1 cellular context compared by ENCODE assay signal in the genomic region with DNA sequence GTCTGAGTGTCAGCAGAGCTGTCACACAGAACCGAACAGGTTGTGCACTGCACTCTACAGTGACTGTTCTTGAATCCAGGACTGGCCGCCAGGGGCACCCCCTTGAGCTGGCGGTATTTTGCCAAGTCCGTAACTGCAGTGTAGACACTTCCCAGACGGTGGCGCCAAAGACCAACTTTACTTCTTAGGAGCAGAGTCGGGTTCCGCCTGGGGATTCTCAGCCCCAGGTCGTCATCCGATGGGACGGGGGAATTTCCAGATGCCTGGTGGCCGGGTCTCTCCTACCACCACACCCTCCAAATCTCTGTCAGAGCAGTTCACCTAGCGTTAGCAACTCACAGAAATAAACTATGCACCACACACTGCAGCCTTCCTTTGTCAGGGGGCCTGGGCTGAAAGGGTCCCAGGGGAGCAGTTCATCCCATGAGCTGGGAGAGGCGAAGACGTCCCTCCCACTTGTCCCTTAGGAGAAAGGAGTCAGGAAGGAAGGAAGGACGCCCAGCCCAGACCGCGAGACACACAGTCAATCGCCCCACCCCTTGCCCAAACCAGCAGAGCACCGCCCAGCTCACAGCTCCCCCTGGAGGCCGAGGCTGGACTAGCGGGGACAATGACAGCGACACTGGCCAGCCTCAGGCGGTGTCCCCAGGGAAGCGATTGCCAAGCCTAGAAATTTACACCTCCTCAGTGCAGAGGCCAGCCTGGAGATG.
TF ChIP-seq lines count a peak whose summit lies in the region.

No MANE protein-coding gene starts in this region.

TF ChIP-seq in GM12878, 131 proteins besides CTCF, POLR2A, EP300 and RAD21 (continued from another document and continues in another):
- TF ChIP-seq, protein P1, sequence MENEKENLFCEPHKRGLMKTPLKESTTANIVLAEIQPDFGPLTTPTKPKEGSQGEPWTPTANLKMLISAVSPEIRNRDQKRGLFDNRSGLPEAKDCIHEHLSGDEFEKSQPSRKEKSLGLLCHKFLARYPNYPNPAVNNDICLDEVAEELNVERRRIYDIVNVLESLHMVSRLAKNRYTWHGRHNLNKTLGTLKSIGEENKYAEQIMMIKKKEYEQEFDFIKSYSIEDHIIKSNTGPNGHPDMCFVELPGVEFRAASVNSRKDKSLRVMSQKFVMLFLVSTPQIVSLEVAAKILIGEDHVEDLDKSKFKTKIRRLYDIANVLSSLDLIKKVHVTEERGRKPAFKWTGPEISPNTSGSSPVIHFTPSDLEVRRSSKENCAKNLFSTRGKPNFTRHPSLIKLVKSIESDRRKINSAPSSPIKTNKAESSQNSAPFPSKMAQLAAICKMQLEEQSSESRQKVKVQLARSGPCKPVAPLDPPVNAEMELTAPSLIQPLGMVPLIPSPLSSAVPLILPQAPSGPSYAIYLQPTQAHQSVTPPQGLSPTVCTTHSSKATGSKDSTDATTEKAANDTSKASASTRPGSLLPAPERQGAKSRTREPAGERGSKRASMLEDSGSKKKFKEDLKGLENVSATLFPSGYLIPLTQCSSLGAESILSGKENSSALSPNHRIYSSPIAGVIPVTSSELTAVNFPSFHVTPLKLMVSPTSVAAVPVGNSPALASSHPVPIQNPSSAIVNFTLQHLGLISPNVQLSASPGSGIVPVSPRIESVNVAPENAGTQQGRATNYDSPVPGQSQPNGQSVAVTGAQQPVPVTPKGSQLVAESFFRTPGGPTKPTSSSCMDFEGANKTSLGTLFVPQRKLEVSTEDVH (IDR thresholded peaks at IDR 0.05; ENCODE audit: low read depth, partially characterized antibody): peak; percentile 78
- peak in 1 of 2 experiments; percentile 42; a peak in 1 of 4 replicates for TF ChIP-seq SRF (IDR thresholded peaks at IDR 0.05; ENCODE audit: low read depth in 2 of 2, low read length in 2 of 2)
- TF ChIP-seq, protein P2, sequence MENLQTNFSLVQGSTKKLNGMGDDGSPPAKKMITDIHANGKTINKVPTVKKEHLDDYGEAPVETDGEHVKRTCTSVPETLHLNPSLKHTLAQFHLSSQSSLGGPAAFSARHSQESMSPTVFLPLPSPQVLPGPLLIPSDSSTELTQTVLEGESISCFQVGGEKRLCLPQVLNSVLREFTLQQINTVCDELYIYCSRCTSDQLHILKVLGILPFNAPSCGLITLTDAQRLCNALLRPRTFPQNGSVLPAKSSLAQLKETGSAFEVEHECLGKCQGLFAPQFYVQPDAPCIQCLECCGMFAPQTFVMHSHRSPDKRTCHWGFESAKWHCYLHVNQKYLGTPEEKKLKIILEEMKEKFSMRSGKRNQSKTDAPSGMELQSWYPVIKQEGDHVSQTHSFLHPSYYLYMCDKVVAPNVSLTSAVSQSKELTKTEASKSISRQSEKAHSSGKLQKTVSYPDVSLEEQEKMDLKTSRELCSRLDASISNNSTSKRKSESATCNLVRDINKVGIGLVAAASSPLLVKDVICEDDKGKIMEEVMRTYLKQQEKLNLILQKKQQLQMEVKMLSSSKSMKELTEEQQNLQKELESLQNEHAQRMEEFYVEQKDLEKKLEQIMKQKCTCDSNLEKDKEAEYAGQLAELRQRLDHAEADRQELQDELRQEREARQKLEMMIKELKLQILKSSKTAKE (IDR thresholded peaks at IDR 0.05; ENCODE audit: low read depth, poor library complexity, severe bottlenecking): peak; percentile 87
- TF ChIP-seq JUND (IDR thresholded peaks at IDR 0.05; ENCODE audit: low read depth, low read length): no peak
- 0 out of 2 replicates have a peak, but pooled peaks have one; percentile 3 for TF ChIP-seq SPI1 (IDR thresholded peaks at IDR 0.05; ENCODE audit: borderline replicate concordance, insufficient read depth, low read depth, low read length)
- TF ChIP-seq, protein P3, sequence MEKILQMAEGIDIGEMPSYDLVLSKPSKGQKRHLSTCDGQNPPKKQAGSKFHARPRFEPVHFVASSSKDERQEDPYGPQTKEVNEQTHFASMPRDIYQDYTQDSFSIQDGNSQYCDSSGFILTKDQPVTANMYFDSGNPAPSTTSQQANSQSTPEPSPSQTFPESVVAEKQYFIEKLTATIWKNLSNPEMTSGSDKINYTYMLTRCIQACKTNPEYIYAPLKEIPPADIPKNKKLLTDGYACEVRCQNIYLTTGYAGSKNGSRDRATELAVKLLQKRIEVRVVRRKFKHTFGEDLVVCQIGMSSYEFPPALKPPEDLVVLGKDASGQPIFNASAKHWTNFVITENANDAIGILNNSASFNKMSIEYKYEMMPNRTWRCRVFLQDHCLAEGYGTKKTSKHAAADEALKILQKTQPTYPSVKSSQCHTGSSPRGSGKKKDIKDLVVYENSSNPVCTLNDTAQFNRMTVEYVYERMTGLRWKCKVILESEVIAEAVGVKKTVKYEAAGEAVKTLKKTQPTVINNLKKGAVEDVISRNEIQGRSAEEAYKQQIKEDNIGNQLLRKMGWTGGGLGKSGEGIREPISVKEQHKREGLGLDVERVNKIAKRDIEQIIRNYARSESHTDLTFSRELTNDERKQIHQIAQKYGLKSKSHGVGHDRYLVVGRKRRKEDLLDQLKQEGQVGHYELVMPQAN (conservative IDR thresholded peaks at IDR 0.05): peak; percentile 74; the same call in 1 of the 2 replicates
- TF ChIP-seq HCFC1 (IDR thresholded peaks at IDR 0.05; ENCODE audit: low read length): 0 out of 2 replicates have a peak, but pooled peaks have one; percentile 27
- TF ChIP-seq, protein P4, sequence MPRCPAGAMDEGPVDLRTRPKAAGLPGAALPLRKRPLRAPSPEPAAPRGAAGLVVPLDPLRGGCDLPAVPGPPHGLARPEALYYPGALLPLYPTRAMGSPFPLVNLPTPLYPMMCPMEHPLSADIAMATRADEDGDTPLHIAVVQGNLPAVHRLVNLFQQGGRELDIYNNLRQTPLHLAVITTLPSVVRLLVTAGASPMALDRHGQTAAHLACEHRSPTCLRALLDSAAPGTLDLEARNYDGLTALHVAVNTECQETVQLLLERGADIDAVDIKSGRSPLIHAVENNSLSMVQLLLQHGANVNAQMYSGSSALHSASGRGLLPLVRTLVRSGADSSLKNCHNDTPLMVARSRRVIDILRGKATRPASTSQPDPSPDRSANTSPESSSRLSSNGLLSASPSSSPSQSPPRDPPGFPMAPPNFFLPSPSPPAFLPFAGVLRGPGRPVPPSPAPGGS (IDR thresholded peaks at IDR 0.05; ENCODE audit: borderline replicate concordance, insufficient read depth, low read depth, low read length, poor library complexity, severe bottlenecking): no peak
- no peak for TF ChIP-seq ZBED1 (IDR thresholded peaks at IDR 0.05; ENCODE audit: borderline replicate concordance)
- no peak for TF ChIP-seq MYC (IDR thresholded peaks at IDR 0.05; ENCODE audit: insufficient read depth, insufficient read length, insufficient replicate concordance, low read length, severe bottlenecking)
- peak; percentile 57; the same call in 1 of the 2 replicates for TF ChIP-seq HDGF (IDR thresholded peaks at IDR 0.05)
- TF ChIP-seq TCF12 (IDR thresholded peaks at IDR 0.05; ENCODE audit: low read depth, low read length): 0 out of 2 replicates have a peak, but pooled peaks have one; percentile 16
- TF ChIP-seq, protein P5, sequence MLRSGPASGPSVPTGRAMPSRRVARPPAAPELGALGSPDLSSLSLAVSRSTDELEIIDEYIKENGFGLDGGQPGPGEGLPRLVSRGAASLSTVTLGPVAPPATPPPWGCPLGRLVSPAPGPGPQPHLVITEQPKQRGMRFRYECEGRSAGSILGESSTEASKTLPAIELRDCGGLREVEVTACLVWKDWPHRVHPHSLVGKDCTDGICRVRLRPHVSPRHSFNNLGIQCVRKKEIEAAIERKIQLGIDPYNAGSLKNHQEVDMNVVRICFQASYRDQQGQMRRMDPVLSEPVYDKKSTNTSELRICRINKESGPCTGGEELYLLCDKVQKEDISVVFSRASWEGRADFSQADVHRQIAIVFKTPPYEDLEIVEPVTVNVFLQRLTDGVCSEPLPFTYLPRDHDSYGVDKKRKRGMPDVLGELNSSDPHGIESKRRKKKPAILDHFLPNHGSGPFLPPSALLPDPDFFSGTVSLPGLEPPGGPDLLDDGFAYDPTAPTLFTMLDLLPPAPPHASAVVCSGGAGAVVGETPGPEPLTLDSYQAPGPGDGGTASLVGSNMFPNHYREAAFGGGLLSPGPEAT (IDR thresholded peaks at IDR 0.05; ENCODE audit: low read depth): peak; percentile 98
- TF ChIP-seq SMC3 (IDR thresholded peaks at IDR 0.05; ENCODE audit: borderline replicate concordance, low read length): peak; percentile 77
- peak; percentile 59; the same call in 1 of the 2 replicates for TF ChIP-seq CREM (IDR thresholded peaks at IDR 0.05; ENCODE audit: low read depth)
- TF ChIP-seq TAF1 (IDR thresholded peaks at IDR 0.05; ENCODE audit: borderline replicate concordance, low read depth, low read length): no peak
- no peak; the same call in 1 of the 2 replicates for TF ChIP-seq NR2F1 (conservative IDR thresholded peaks at IDR 0.05)
- TF ChIP-seq, protein P6, sequence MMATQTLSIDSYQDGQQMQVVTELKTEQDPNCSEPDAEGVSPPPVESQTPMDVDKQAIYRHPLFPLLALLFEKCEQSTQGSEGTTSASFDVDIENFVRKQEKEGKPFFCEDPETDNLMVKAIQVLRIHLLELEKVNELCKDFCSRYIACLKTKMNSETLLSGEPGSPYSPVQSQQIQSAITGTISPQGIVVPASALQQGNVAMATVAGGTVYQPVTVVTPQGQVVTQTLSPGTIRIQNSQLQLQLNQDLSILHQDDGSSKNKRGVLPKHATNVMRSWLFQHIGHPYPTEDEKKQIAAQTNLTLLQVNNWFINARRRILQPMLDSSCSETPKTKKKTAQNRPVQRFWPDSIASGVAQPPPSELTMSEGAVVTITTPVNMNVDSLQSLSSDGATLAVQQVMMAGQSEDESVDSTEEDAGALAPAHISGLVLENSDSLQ (IDR thresholded peaks at IDR 0.05): peak; percentile 60
- TF ChIP-seq IKZF1 (conservative IDR thresholded peaks at IDR 0.05): peak; percentile 98
- TF ChIP-seq NFXL1 (IDR thresholded peaks at IDR 0.05; ENCODE audit: borderline replicate concordance): no peak
- TF ChIP-seq ESRRA (IDR thresholded peaks at IDR 0.05; ENCODE audit: low read length): 0 out of 2 replicates have a peak, but pooled peaks have one; percentile 67
- TF ChIP-seq RCOR1 (conservative IDR thresholded peaks at IDR 0.05; ENCODE audit: low read depth, low read length): 0 out of 2 replicates have a peak, but pooled peaks have one; percentile 61
- TF ChIP-seq CBX3 (IDR thresholded peaks at IDR 0.05; ENCODE audit: borderline replicate concordance, low read depth): no peak
- TF ChIP-seq GATAD2B (conservative IDR thresholded peaks at IDR 0.05; ENCODE audit: low read depth): peak; percentile 76
- no peak; the same call in 1 of the 2 replicates for TF ChIP-seq STAT1 (conservative IDR thresholded peaks at IDR 0.05)
- peak; percentile 85 for TF ChIP-seq ATF7 (IDR thresholded peaks at IDR 0.05; ENCODE audit: low read depth)
- TF ChIP-seq TBL1XR1 (IDR thresholded peaks at IDR 0.05; ENCODE audit: low read depth, low read length): no peak
- 0 out of 2 replicates have a peak, but pooled peaks have one; percentile 92 for TF ChIP-seq RB1 (IDR thresholded peaks at IDR 0.05; ENCODE audit: borderline replicate concordance)
- peak; percentile 70; the same call in 1 of the 2 replicates for TF ChIP-seq MTA2 (IDR thresholded peaks at IDR 0.05; ENCODE audit: low read depth)
- TF ChIP-seq, protein P7, sequence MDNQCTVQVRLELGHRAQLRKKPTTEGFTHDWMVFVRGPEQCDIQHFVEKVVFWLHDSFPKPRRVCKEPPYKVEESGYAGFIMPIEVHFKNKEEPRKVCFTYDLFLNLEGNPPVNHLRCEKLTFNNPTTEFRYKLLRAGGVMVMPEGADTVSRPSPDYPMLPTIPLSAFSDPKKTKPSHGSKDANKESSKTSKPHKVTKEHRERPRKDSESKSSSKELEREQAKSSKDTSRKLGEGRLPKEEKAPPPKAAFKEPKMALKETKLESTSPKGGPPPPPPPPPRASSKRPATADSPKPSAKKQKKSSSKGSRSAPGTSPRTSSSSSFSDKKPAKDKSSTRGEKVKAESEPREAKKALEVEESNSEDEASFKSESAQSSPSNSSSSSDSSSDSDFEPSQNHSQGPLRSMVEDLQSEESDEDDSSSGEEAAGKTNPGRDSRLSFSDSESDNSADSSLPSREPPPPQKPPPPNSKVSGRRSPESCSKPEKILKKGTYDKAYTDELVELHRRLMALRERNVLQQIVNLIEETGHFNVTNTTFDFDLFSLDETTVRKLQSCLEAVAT (IDR thresholded peaks at IDR 0.05): peak; percentile 68
- TF ChIP-seq, protein P8, sequence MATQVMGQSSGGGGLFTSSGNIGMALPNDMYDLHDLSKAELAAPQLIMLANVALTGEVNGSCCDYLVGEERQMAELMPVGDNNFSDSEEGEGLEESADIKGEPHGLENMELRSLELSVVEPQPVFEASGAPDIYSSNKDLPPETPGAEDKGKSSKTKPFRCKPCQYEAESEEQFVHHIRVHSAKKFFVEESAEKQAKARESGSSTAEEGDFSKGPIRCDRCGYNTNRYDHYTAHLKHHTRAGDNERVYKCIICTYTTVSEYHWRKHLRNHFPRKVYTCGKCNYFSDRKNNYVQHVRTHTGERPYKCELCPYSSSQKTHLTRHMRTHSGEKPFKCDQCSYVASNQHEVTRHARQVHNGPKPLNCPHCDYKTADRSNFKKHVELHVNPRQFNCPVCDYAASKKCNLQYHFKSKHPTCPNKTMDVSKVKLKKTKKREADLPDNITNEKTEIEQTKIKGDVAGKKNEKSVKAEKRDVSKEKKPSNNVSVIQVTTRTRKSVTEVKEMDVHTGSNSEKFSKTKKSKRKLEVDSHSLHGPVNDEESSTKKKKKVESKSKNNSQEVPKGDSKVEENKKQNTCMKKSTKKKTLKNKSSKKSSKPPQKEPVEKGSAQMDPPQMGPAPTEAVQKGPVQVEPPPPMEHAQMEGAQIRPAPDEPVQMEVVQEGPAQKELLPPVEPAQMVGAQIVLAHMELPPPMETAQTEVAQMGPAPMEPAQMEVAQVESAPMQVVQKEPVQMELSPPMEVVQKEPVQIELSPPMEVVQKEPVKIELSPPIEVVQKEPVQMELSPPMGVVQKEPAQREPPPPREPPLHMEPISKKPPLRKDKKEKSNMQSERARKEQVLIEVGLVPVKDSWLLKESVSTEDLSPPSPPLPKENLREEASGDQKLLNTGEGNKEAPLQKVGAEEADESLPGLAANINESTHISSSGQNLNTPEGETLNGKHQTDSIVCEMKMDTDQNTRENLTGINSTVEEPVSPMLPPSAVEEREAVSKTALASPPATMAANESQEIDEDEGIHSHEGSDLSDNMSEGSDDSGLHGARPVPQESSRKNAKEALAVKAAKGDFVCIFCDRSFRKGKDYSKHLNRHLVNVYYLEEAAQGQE (IDR thresholded peaks at IDR 0.05; ENCODE audit: low read depth, low read length): 0 out of 2 replicates have a peak, but pooled peaks have one; percentile 2
- TF ChIP-seq MEF2B (IDR thresholded peaks at IDR 0.05; ENCODE audit: partially characterized antibody, poor library complexity, severe bottlenecking): peak; percentile 93
- TF ChIP-seq, protein P9, sequence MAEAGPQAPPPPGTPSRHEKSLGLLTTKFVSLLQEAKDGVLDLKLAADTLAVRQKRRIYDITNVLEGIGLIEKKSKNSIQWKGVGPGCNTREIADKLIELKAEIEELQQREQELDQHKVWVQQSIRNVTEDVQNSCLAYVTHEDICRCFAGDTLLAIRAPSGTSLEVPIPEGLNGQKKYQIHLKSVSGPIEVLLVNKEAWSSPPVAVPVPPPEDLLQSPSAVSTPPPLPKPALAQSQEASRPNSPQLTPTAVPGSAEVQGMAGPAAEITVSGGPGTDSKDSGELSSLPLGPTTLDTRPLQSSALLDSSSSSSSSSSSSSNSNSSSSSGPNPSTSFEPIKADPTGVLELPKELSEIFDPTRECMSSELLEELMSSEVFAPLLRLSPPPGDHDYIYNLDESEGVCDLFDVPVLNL (IDR thresholded peaks at IDR 0.05; ENCODE audit: low read depth, low read length): no peak
